Comparison of ENCODE assay signal across 27 cellular contexts in the genomic region with DNA sequence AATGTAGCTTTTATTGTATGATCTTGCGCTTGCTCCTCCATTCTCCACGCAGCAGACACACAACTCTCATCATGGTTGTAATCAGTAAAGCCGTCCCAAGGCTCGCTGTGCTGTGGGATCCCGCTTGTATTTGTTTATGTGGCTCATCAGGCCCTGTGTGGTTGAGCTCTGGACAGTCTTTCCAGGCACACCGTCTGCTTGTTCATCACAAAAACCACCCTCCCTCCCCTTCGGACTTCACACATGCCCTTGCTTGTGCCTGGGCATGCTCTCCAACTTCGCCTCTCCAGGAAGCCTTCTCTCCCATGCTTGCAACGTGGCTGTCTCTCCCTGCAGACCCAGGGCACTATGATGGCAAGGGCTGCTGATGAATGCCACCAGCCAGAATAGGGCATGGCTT.
DNase-seq lines count a peak whose midpoint lies in the region; ATAC-seq and TF ChIP-seq lines count a peak whose summit lies in the region.
"Had no signal": no experiment of that assay in that cellular context is flagged by ENCODE, and none has a peak within 500 bp of the region (broad histone marks: within the 10 kb centered on the region; RNA-seq: fewer than 3 reads in every experiment).

No MANE protein-coding gene starts in this region.

- H3K9me3 ChIP-seq in mammary epithelial cell (replicated peaks; ENCODE audit: insufficient read depth, low read length), result no peaks in the 10 kb centered on the region
- H3K9me3 ChIP-seq in smooth muscle cell (replicated peaks; ENCODE audit: low read depth), result no peaks in the 10 kb centered on the region
- H3K9me3 ChIP-seq: Peyer's patch, sigmoid colon, transverse colon had no signal

- 17% methylated on average over 8 of the region's 9 CpGs for WGBS in mammary epithelial cell (ENCODE audit: low coverage, missing lambda C conversion rate)
- 25% methylated on average over 9 of the region's 9 CpGs for WGBS in smooth muscle cell (ENCODE audit: low lambda C conversion rate)

- no peaks in the 10 kb centered on the region for H4K20me1 ChIP-seq in mammary epithelial cell (ENCODE audit: insufficient read depth, low read length)
- H4K20me1 ChIP-seq in smooth muscle cell (ENCODE audit: low read depth), result peaks cover 97% of the 10 kb centered on the region

- H2AFZ ChIP-seq in mammary epithelial cell (ENCODE audit: low read depth, low read length), result peak overlapping the region; percentile 10
- H2AFZ ChIP-seq in smooth muscle cell (ENCODE audit: low read depth), result no peak overlapping the region
- H2AFZ ChIP-seq: hepatocyte had no signal

- BruUV-seq in mammary epithelial cell (replicated peaks; lab: Mats Ljungman, UMichigan), result no TSS peak

- H3K4me1 ChIP-seq in mammary epithelial cell (ENCODE audit: insufficient read depth, low read length), result peaks cover 51% of the 10 kb centered on the region
- H3K4me1 ChIP-seq in foreskin keratinocyte, result peaks cover 27% of the 10 kb centered on the region
- peaks cover 28% of the 10 kb centered on the region for H3K4me1 ChIP-seq in smooth muscle cell (ENCODE audit: low read depth)

- dilution Hi-C loops in mammary epithelial cell (cut with HindIII; ENCODE audit: low sequenced_read_pairs), result no loop called here

- peak; percentile 38 for ATAC-seq in foreskin keratinocyte
- no peak for ATAC-seq in GM21360 (IDR thresholded peaks at IDR 0.05; ENCODE audit: unreplicated experiment)
- ATAC-seq: left lobe of liver; stimulated activated naive CD8-positive, alpha-beta T cell treated with anti-CD3 and anti-CD28 coated beads, Interleukin-15, amount 100 ng/mL, for 72 hours; T-helper 17 cell had no signal

- CTCF ChIA-PET in mammary epithelial cell (lab: Charles Lee; ENCODE audit: low non-redundant PET), result no interaction called here

- TF ChIP-seq CTCF in mammary epithelial cell (conservative IDR thresholded peaks at IDR 0.05 in 1 of 2, IDR thresholded peaks at IDR 0.05 in 1 of 2; ENCODE audit: extremely low read depth in 1 of 2, insufficient read depth in 1 of 2, low read depth in 1 of 2, low read length in 2 of 2), result no peak
- TF ChIP-seq CTCF in foreskin keratinocyte (conservative IDR thresholded peaks at IDR 0.05), result no peak
- TF ChIP-seq CTCF in smooth muscle cell (IDR thresholded peaks at IDR 0.05; ENCODE audit: borderline replicate concordance, insufficient read depth, poor library complexity, severe bottlenecking), result no peak
- TF ChIP-seq CTCF in brain microvascular endothelial cell (IDR thresholded peaks at IDR 0.05; ENCODE audit: low read depth, low read length, missing control alignments), result no peak

- H3K9ac ChIP-seq in mammary epithelial cell (ENCODE audit: insufficient read depth, low read length) (peak overlapping the region; percentile 48), smooth muscle cell (ENCODE audit: low read depth) (no peak overlapping the region)

- H3K4me2 ChIP-seq in mammary epithelial cell (ENCODE audit: insufficient read depth, low read depth, low read length) (peak overlapping the region; percentile 28), smooth muscle cell (peak overlapping the region; percentile 34)
- H3K4me2 ChIP-seq: hepatocyte had no signal

- H3K27me3 ChIP-seq in mammary epithelial cell (ENCODE audit: insufficient read depth, low read length) (no peaks in the 10 kb centered on the region), foreskin keratinocyte (no peaks in the 10 kb centered on the region), smooth muscle cell (ENCODE audit: low read depth) (no peaks in the 10 kb centered on the region), brain microvascular endothelial cell (replicated peaks) (no peaks in the 10 kb centered on the region)
- H3K27me3 ChIP-seq: hepatocyte, Peyer's patch, sigmoid colon, transverse colon had no signal

- intact Hi-C loops in mammary epithelial cell (cut with micrococcal nuclease), result no loop called here

- peaks cover 8% of the 10 kb centered on the region for H3K36me3 ChIP-seq in mammary epithelial cell (ENCODE audit: insufficient read depth, low read length)
- H3K36me3 ChIP-seq in smooth muscle cell (ENCODE audit: low read depth), result no peaks in the 10 kb centered on the region
- peaks cover 8% of the 10 kb centered on the region for H3K36me3 ChIP-seq in brain microvascular endothelial cell (replicated peaks)
- H3K36me3 ChIP-seq: Peyer's patch, transverse colon had no signal

- no peak overlapping the region for H3K4me3 ChIP-seq in mammary epithelial cell (replicated peaks in 1 of 3; ENCODE audit: insufficient read depth in 1 of 3, low read depth in 2 of 3, low read length in 3 of 3)
- H3K4me3 ChIP-seq in smooth muscle cell, result no peak overlapping the region
- no peak overlapping the region for H3K4me3 ChIP-seq in brain microvascular endothelial cell (ENCODE audit: low read depth, low read length)
- H3K4me3 ChIP-seq: hepatocyte, Peyer's patch, sigmoid colon, transverse colon had no signal

- peaks cover 94% of the 10 kb centered on the region for H3K79me2 ChIP-seq in mammary epithelial cell (ENCODE audit: insufficient read depth, low read length)
- peaks cover 83% of the 10 kb centered on the region for H3K79me2 ChIP-seq in smooth muscle cell (ENCODE audit: low read depth)

- H3K27ac ChIP-seq in mammary epithelial cell (ENCODE audit: insufficient read depth, low read depth, low read length), result peak overlapping the region; percentile 54
- H3K27ac ChIP-seq in foreskin keratinocyte, result peak overlapping the region; percentile 55
- peak overlapping the region; percentile 88 for H3K27ac ChIP-seq in smooth muscle cell (ENCODE audit: low read depth)
- no peak overlapping the region for H3K27ac ChIP-seq in brain microvascular endothelial cell
- H3K27ac ChIP-seq: 22Rv1, hepatocyte, Peyer's patch, transverse colon had no signal

- DNase-seq in DMS 273 (lab: John Stamatoyannopoulos, UW; ENCODE audit: unreplicated experiment), result peak; percentile 48
- no peak for DNase-seq in DMS 273 treated with DMSO at 0.1 percent for 48 hours (lab: John Stamatoyannopoulos, UW)
- peak; percentile 94 for DNase-seq in mammary epithelial cell
- peak; percentile 78 to 90 for DNase-seq in foreskin keratinocyte
- DNase-seq in smooth muscle cell (lab: John Stamatoyannopoulos, UW; ENCODE audit: unreplicated experiment), result no peak
- no peak for DNase-seq in NCI-H146 (lab: John Stamatoyannopoulos, UW)
- no peak for DNase-seq in brain microvascular endothelial cell
- DNase-seq: activated naive CD4-positive, alpha-beta T cell; activated T-cell treated with anti-CD3 and anti-CD28 coated beads, Interleukin-2, amount 50 U/mL, for 24 hours; central memory CD4-positive, alpha-beta T cell; COR-L47; DND-41; GOT3; immature natural killer cell; KG1; NCI-H524; nephron progenitor cell; Peyer's patch; posterior cingulate gyrus; sigmoid colon; stimulated activated naive CD8-positive, alpha-beta T cell treated with anti-CD3 and anti-CD28 coated beads, Interleukin-15, amount 100 ng/mL, for 72 hours; T-helper 17 cell; transverse colon had no signal

- in situ Hi-C loops in mammary epithelial cell (cut with MboI; ENCODE audit: low sequenced_read_pairs in 2 of 2) (no loop called here), brain microvascular endothelial cell (cut with HindIII; ENCODE audit: low pct_ligation_motif_present, low sequenced_read_pairs) (no loop called here)

- no peaks in the 10 kb centered on the region for H3F3A ChIP-seq in smooth muscle cell (ENCODE audit: low read depth)

Comparison
In these comparisons a context has a peak if more than half of its experiments do, and no peak if none do; other contexts are left out.
1. DNase-seq: peak in DMS 273 (single experiment), mammary epithelial cell (single experiment) and foreskin keratinocyte (2 of 2); none in DMS 273 treated with DMSO at 0.1 percent for 48 hours (single experiment), smooth muscle cell (single experiment), NCI-H146 (single experiment) and brain microvascular endothelial cell (single experiment).